Comparison of ENCODE assay signal across 7 cellular contexts in the genomic region with DNA sequence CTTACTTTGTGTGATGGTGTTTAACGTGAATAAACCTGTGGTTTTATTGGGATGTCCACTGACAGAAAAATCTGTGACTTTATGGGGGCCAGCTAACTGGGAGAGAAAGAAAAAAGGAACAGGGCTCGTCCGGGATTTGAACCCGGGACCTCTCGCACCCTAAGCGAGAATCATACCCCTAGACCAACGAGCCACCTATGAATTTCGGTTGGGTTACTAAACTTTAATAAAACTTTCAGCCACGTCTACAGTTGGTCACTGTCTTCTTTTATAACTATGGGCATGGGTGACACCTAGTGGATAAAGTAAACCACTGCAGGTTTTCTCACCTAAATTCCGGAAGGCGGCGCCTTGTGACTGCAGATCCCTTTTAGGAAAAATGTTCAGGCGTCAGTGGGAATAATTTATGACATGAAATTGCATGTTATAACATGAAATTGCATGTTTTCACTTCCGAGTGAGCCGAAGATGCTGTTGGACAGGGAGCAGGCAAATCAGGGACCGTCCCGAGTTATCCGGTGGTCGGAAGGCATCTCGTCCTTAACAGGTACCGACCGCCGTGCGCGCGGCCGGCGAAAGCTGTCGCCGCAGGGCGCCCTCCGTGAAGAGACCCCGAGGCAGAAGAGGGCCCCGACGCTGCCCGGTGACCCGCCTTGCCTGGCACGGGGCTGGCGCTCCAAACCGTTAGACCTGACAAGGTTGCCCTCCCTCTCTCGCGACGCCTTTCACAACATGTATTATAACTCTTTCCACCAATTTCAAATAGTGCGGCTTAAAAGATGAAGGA. TPM values are rescaled to one million over a fixed set of nuclear protein-coding genes. Genes with fewer than 3 reads are reported as not detected.
DNase-seq lines count a peak whose midpoint lies in the region; ATAC-seq and TF ChIP-seq lines count a peak whose summit lies in the region.

No MANE protein-coding gene starts in this region.

- BruUV-seq in PC-3 (replicated peaks; lab: Mats Ljungman, UMichigan), result no TSS peak

- peak; percentile 14 for ATAC-seq in PC-3
- peak; percentile 18 for ATAC-seq in activated T-helper 17 cell treated with anti-CD3 and anti-CD28 coated beads, Interleukin-2, amount 50 U/mL, for 72 hours (replicated peaks)
- ATAC-seq in natural killer cell treated with Interleukin-12 subunit alpha and Interleukin-12 subunit beta and Interleukin-15 and Interleukin-18, amount 100 ng/mL, for 72 hours, result peak; percentile 29 to 64

- peak overlapping the region; percentile 85 for H3K4me2 ChIP-seq in PC-3 (ENCODE audit: low read length)

- H3K4me3 ChIP-seq in GM12875 (ENCODE audit: low read depth, low read length) (peak overlapping the region; percentile 76), PC-3 (ENCODE audit: low read length) (peak overlapping the region; percentile 82), thyroid gland (replicated peaks in 1 of 3) (peak overlapping the region; percentile 37 to 84 (median 72))

- H3K27me3 Mint-ChIP-seq in activated T-helper 17 cell treated with anti-CD3 and anti-CD28 coated beads, Interleukin-2, amount 50 U/mL, for 72 hours, result no peaks in the 10 kb centered on the region
- no peaks in the 10 kb centered on the region for H3K27me3 Mint-ChIP-seq in natural killer cell treated with Interleukin-12 subunit alpha and Interleukin-12 subunit beta and Interleukin-15 and Interleukin-18, amount 100 ng/mL, for 72 hours

- H4K20me1 ChIP-seq in PC-3 (ENCODE audit: low read length), result no peaks in the 10 kb centered on the region

- H3K27ac Mint-ChIP-seq in activated T-helper 17 cell treated with anti-CD3 and anti-CD28 coated beads, Interleukin-2, amount 50 U/mL, for 72 hours, result no peak overlapping the region
- H3K27ac Mint-ChIP-seq in natural killer cell treated with Interleukin-12 subunit alpha and Interleukin-12 subunit beta and Interleukin-15 and Interleukin-18, amount 100 ng/mL, for 72 hours, result no peak overlapping the region

- peaks cover 1% of the 10 kb centered on the region for H3F3A ChIP-seq in PC-3 (ENCODE audit: low read length, unreplicated experiment)

- H3K9me3 Mint-ChIP-seq in activated T-helper 17 cell treated with anti-CD3 and anti-CD28 coated beads, Interleukin-2, amount 50 U/mL, for 72 hours, result no peaks in the 10 kb centered on the region
- no peaks in the 10 kb centered on the region for H3K9me3 Mint-ChIP-seq in natural killer cell treated with Interleukin-12 subunit alpha and Interleukin-12 subunit beta and Interleukin-15 and Interleukin-18, amount 100 ng/mL, for 72 hours

- H3K27ac ChIP-seq in PC-3 (ENCODE audit: low read length) (no peak overlapping the region), thyroid gland (peak overlapping the region; percentile 29 to 88 (median 84))

- H3K27me3 ChIP-seq in PC-3 (ENCODE audit: low read length) (no peaks in the 10 kb centered on the region), thyroid gland (no peaks in the 10 kb centered on the region)

- 0 to 2% methylated on average over 34 to 39 of the region's 44 CpGs for WGBS in thyroid gland, 2 donors

- H3K4me3 Mint-ChIP-seq in activated T-helper 17 cell treated with anti-CD3 and anti-CD28 coated beads, Interleukin-2, amount 50 U/mL, for 72 hours, result no peak overlapping the region
- no peak overlapping the region for H3K4me3 Mint-ChIP-seq in natural killer cell treated with Interleukin-12 subunit alpha and Interleukin-12 subunit beta and Interleukin-15 and Interleukin-18, amount 100 ng/mL, for 72 hours

- H3K9me3 ChIP-seq in PC-3 (ENCODE audit: low read length), result no peaks in the 10 kb centered on the region
- no peaks in the 10 kb centered on the region for H3K9me3 ChIP-seq in thyroid gland

- DNase-seq in Kasumi-1 (lab: John Stamatoyannopoulos, UW), result peak; percentile 93 to 94
- peak; percentile 97 for DNase-seq in PC-3
- DNase-seq in fibroblast of the conjunctiva (ENCODE audit: low read depth), result peak; percentile 85
- DNase-seq in natural killer cell treated with Interleukin-12 subunit alpha and Interleukin-12 subunit beta and Interleukin-15 and Interleukin-18, amount 100 ng/mL, for 72 hours (ENCODE audit: low spot score), result peak; percentile 71
- DNase-seq in thyroid gland, result peak; percentile 71 to 72

- no peaks in the 10 kb centered on the region for H3K9me2 ChIP-seq in PC-3 (replicated peaks; ENCODE audit: low read length)

- POLR2A ChIA-PET in PC-3 (lab: Charles Lee; ENCODE audit: unreplicated experiment), result interaction anchor here (0.5 to 0.6 kb wide), 2 partner anchors 172 to 478 kb away, joined by 5 to 7 read pairs; no protein-coding TSS in a partner anchor

- H3K36me3 ChIP-seq in PC-3 (ENCODE audit: low read depth, low read length) (no peaks in the 10 kb centered on the region), thyroid gland (no peaks in the 10 kb centered on the region)

- no peaks in the 10 kb centered on the region for H3K36me3 Mint-ChIP-seq in activated T-helper 17 cell treated with anti-CD3 and anti-CD28 coated beads, Interleukin-2, amount 50 U/mL, for 72 hours (ENCODE audit: low read depth)
- H3K36me3 Mint-ChIP-seq in natural killer cell treated with Interleukin-12 subunit alpha and Interleukin-12 subunit beta and Interleukin-15 and Interleukin-18, amount 100 ng/mL, for 72 hours, result no peaks in the 10 kb centered on the region

- peak overlapping the region; percentile 11; the same call in 1 of the 2 replicates for H3K9ac ChIP-seq in PC-3 (ENCODE audit: low read length)

- H3K4me1 Mint-ChIP-seq in activated T-helper 17 cell treated with anti-CD3 and anti-CD28 coated beads, Interleukin-2, amount 50 U/mL, for 72 hours, result peaks cover 8% of the 10 kb centered on the region
- no peaks in the 10 kb centered on the region for H3K4me1 Mint-ChIP-seq in natural killer cell treated with Interleukin-12 subunit alpha and Interleukin-12 subunit beta and Interleukin-15 and Interleukin-18, amount 100 ng/mL, for 72 hours (ENCODE audit: low read depth in 2 of 2)

- TF ChIP-seq CTCF in GM12875 (IDR thresholded peaks at IDR 0.05; ENCODE audit: borderline replicate concordance, insufficient read depth, low read depth, low read length), result peak; percentile 74
- peak; percentile 98 for TF ChIP-seq CTCF in PC-3 (conservative IDR thresholded peaks at IDR 0.05; ENCODE audit: low read depth, low read length)
- peak; percentile 53 to 100 (median 92) for TF ChIP-seq CTCF in thyroid gland (IDR thresholded peaks at IDR 0.05)

- intact Hi-C loops in PC-3 (cut with micrococcal nuclease) (loop anchor here (1.0 to 5.0 kb wide), 7 partner anchors 82 to 363 kb away; partner anchors contain the start of genes APEX1, PARP2 and PNP), thyroid gland (cut with DNase I) (loop anchor here (5.0 kb wide), 4 partner anchors 73 to 287 kb away; partner anchors contain the start of genes RNASE4 and TEP1)

- no peaks in the 10 kb centered on the region for H3K79me2 ChIP-seq in PC-3 (ENCODE audit: low read length)

- CTCF ChIA-PET in PC-3 (lab: Charles Lee), result interaction anchor here (0.5 to 1.3 kb wide), 4 partner anchors 44 to 280 kb away, joined by 3 to 5 read pairs (median 4); no protein-coding TSS in a partner anchor

- H2AFZ ChIP-seq in PC-3 (ENCODE audit: low read length), result peak overlapping the region; percentile 87

- no peak for TF ChIP-seq POLR2A in thyroid gland (IDR thresholded peaks at IDR 0.05)

- H3K4me1 ChIP-seq in PC-3 (ENCODE audit: insufficient read depth, low read length) (peaks cover 25% of the 10 kb centered on the region; the same call in 1 of the 2 replicates), thyroid gland (no peaks in the 10 kb centered on the region)

RNA-seq across cellular contexts. Expression of gene RNASE12, which starts 18.2 kb away (rescaled TPM):
- total RNA-seq in PC-3 (2014; rRNA removed) (not detected in 2 replicates), thyroid gland (not detected)
- not detected for total RNA-seq in activated T-helper 17 cell treated with anti-CD3 and anti-CD28 coated beads, Interleukin-2, amount 50 U/mL, for 72 hours
- total RNA-seq in natural killer cell treated with Interleukin-12 subunit alpha and Interleukin-12 subunit beta and Interleukin-15 and Interleukin-18, amount 100 ng/mL, for 72 hours, result not detected

RNA-seq across cellular contexts. Expression of gene RNASE11, which starts 21.6 kb away (rescaled TPM):
- total RNA-seq in PC-3 (2014; rRNA removed) (not detected in 2 replicates), thyroid gland (not detected)
- not detected for total RNA-seq in activated T-helper 17 cell treated with anti-CD3 and anti-CD28 coated beads, Interleukin-2, amount 50 U/mL, for 72 hours
- not detected for total RNA-seq in natural killer cell treated with Interleukin-12 subunit alpha and Interleukin-12 subunit beta and Interleukin-15 and Interleukin-18, amount 100 ng/mL, for 72 hours

RNA-seq across cellular contexts. Expression of gene OR6S1, which starts 32.1 kb away (rescaled TPM):
- total RNA-seq in PC-3 (2014; rRNA removed) (not detected in 2 replicates), thyroid gland (not detected)
- total RNA-seq in activated T-helper 17 cell treated with anti-CD3 and anti-CD28 coated beads, Interleukin-2, amount 50 U/mL, for 72 hours, result not detected
- total RNA-seq in natural killer cell treated with Interleukin-12 subunit alpha and Interleukin-12 subunit beta and Interleukin-15 and Interleukin-18, amount 100 ng/mL, for 72 hours, result not detected

RNA-seq across cellular contexts. Expression of gene RNASE9, which starts 48.6 kb away (rescaled TPM):
- total RNA-seq in PC-3 (2014; rRNA removed), result not detected in 2 replicates
- not detected for total RNA-seq in activated T-helper 17 cell treated with anti-CD3 and anti-CD28 coated beads, Interleukin-2, amount 50 U/mL, for 72 hours
- total RNA-seq in natural killer cell treated with Interleukin-12 subunit alpha and Interleukin-12 subunit beta and Interleukin-15 and Interleukin-18, amount 100 ng/mL, for 72 hours, result not detected
- total RNA-seq in thyroid gland, result not detected
